Comparison of ENCODE assay signal across 24 cellular contexts in the genomic region with DNA sequence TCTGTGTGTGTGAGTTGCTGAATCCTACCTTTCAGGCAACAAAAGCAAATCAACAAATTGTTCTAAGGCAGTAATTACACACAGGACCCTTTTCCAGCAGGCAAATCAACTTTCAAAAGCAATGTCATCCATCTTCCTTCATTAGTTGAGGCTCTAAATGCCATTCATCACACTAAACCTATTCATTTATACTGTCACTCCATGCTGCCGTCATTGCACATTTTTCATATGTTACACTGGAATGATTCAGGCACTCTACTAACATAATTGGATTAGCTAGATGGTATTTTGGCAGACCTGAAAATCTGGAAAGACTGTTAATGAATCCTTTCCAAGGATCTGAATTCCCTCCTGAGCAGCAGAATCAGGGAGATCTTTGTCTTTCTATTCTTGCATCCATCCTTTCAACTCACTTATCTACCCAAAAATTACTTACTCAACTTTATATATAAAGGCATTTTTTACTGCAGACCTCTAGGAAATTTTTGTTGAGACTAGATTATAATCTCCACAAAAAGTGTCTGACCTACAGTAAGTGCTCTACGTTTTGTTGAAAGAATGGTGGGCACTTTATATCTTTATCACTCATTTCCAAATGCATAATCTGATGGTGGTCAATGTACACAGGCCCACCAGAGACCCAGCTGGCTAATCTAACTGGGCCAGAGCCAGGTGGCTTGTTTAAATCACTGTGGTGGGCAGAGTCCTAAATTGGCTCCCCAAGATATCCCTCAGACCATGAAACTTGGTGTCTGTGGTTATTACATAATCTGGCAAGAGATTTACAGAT. TPM values are rescaled to one million over a fixed set of nuclear protein-coding genes. Genes with fewer than 3 reads are reported as not detected.
DNase-seq lines count a peak whose midpoint lies in the region; ATAC-seq lines count a peak whose summit lies in the region.
"Had no signal": no experiment of that assay in that cellular context is flagged by ENCODE, and none has a peak within 500 bp of the region (broad histone marks: within the 10 kb centered on the region; RNA-seq: fewer than 3 reads in every experiment).

No MANE protein-coding gene starts in this region.

- H3K9me3 ChIP-seq in GM23248 (ENCODE audit: low read depth) (no peaks in the 10 kb centered on the region), adipocyte (ENCODE audit: control insufficient read depth, low read length) (no peaks in the 10 kb centered on the region)
- H3K9me3 ChIP-seq: body of pancreas, gastrocnemius medialis, stomach had no signal

- peak overlapping the region; percentile 44 for H3K27ac Mint-ChIP-seq in activated CD4-positive, alpha-beta T cell treated with anti-CD3 and anti-CD28 coated beads for 36 hours
- H3K27ac Mint-ChIP-seq in activated CD4-positive, alpha-beta T cell treated with anti-CD3 and anti-CD28 coated beads, Interleukin-2, amount 10 ng/mL, durations not matched to agents 24 days and 14 days, result no peak overlapping the region
- H3K27ac Mint-ChIP-seq in memory B cell, result peak overlapping the region; percentile 53
- H3K27ac Mint-ChIP-seq: activated naive CD4-positive, alpha-beta T cell treated with anti-CD3 and anti-CD28 coated beads, Interleukin-2, amount 10 ng/mL, durations not matched to agents 7 days and 5 days; natural killer cell had no signal

- in situ Hi-C loops in GM23248 (cut with MboI), result no loop called here

- H3K9me3 Mint-ChIP-seq in activated CD4-positive, alpha-beta T cell treated with anti-CD3 and anti-CD28 coated beads for 36 hours (ENCODE audit: low read depth), result no peaks in the 10 kb centered on the region
- H3K9me3 Mint-ChIP-seq in activated CD4-positive, alpha-beta T cell treated with anti-CD3 and anti-CD28 coated beads, Interleukin-2, amount 10 ng/mL, durations not matched to agents 24 days and 14 days, result no peaks in the 10 kb centered on the region
- H3K9me3 Mint-ChIP-seq in memory B cell, result no peaks in the 10 kb centered on the region
- H3K9me3 Mint-ChIP-seq: activated naive CD4-positive, alpha-beta T cell treated with anti-CD3 and anti-CD28 coated beads, Interleukin-2, amount 10 ng/mL, durations not matched to agents 7 days and 5 days; natural killer cell had no signal

- CTCF ChIA-PET in activated CD4-positive, alpha-beta T cell treated with anti-CD3 and anti-CD28 coated beads for 36 hours (lab: Charles Lee), result interaction anchor here (0.7 to 1.2 kb wide), 2 partner anchors 26 to 35 kb away, joined by 3 read pairs; partner anchors contain the start of gene FAM162A

- no peak overlapping the region for H3K27ac ChIP-seq in GM23248
- H3K27ac ChIP-seq: body of pancreas, gastrocnemius medialis, parathyroid adenoma, stomach had no signal

- H3K4me3 ChIP-seq in GM23248 (no peak overlapping the region), adipocyte (ENCODE audit: low read length) (no peak overlapping the region)
- H3K4me3 ChIP-seq: body of pancreas, gastrocnemius medialis, stomach had no signal

- H3K4me2 ChIP-seq in GM23248 (ENCODE audit: unreplicated experiment), result no peak overlapping the region

- H3K4me3 Mint-ChIP-seq in activated CD4-positive, alpha-beta T cell treated with anti-CD3 and anti-CD28 coated beads for 36 hours, result no peak overlapping the region
- no peak overlapping the region for H3K4me3 Mint-ChIP-seq in activated CD4-positive, alpha-beta T cell treated with anti-CD3 and anti-CD28 coated beads, Interleukin-2, amount 10 ng/mL, durations not matched to agents 24 days and 14 days
- no peak overlapping the region for H3K4me3 Mint-ChIP-seq in memory B cell
- H3K4me3 Mint-ChIP-seq: activated naive CD4-positive, alpha-beta T cell treated with anti-CD3 and anti-CD28 coated beads, Interleukin-2, amount 10 ng/mL, durations not matched to agents 7 days and 5 days; CD14-positive monocyte; natural killer cell had no signal

- 54 to 57% methylated on average over 2 of the region's 2 CpGs for WGBS in GM23248 (ENCODE audit: low coverage in 1 of 2, low lambda C conversion rate in 2 of 2, missing lambda C conversion rate in 2 of 2), 2 experiments

- H3K36me3 ChIP-seq in GM23248 (ENCODE audit: low read depth) (peaks cover 15% of the 10 kb centered on the region; the same call in 1 of the 2 replicates), adipocyte (ENCODE audit: control insufficient read depth, insufficient read depth, low read length, severe bottlenecking) (peaks cover 29% of the 10 kb centered on the region)

- H3K9me2 ChIP-seq in GM23248 (ENCODE audit: insufficient read depth), result no peaks in the 10 kb centered on the region

- no peaks in the 10 kb centered on the region for H3K79me2 ChIP-seq in GM23248 (ENCODE audit: insufficient read depth)
- H3K79me2 ChIP-seq: parathyroid adenoma had no signal

- DNase-seq in activated CD4-positive, alpha-beta T cell treated with anti-CD3 and anti-CD28 coated beads for 36 hours, result no peak
- no peak for DNase-seq in activated CD4-positive, alpha-beta T cell treated with anti-CD3 and anti-CD28 coated beads, Interleukin-2, amount 10 ng/mL, durations not matched to agents 24 days and 14 days
- DNase-seq in GM23248 (peak; percentile 41), adipocyte (ENCODE audit: low read depth) (peak; percentile 7), memory B cell (ENCODE audit: low spot score in 2 of 2) (no peak), KG1 (lab: John Stamatoyannopoulos, UW) (no peak), SW480 (ENCODE audit: low spot score) (no peak), OCI-M2 (lab: John Stamatoyannopoulos, UW; ENCODE audit: unreplicated experiment) (no peak)
- DNase-seq: activated naive CD4-positive, alpha-beta T cell treated with anti-CD3 and anti-CD28 coated beads, Interleukin-2, amount 10 ng/mL, durations not matched to agents 7 days and 5 days; body of pancreas; cortex of kidney; DMS53; gastrocnemius medialis; mesenchymal stem cell; natural killer cell; NCI-H1694; NCI-H226; stimulated activated CD4-positive, alpha-beta T cell treated with anti-CD3 and anti-CD28 coated beads, Interleukin-2, amount 100 ng/mL, for 24 hours; stomach; SW 1271 had no signal

- H3F3A ChIP-seq in GM23248 (ENCODE audit: insufficient read depth), result no peaks in the 10 kb centered on the region

- H3K4me1 Mint-ChIP-seq in activated CD4-positive, alpha-beta T cell treated with anti-CD3 and anti-CD28 coated beads for 36 hours, result peaks cover 4% of the 10 kb centered on the region
- H3K4me1 Mint-ChIP-seq in activated CD4-positive, alpha-beta T cell treated with anti-CD3 and anti-CD28 coated beads, Interleukin-2, amount 10 ng/mL, durations not matched to agents 24 days and 14 days, result peaks cover 8% of the 10 kb centered on the region
- no peaks in the 10 kb centered on the region for H3K4me1 Mint-ChIP-seq in memory B cell
- H3K4me1 Mint-ChIP-seq: natural killer cell had no signal

- no peak for ATAC-seq in activated CD4-positive, alpha-beta T cell treated with anti-CD3 and anti-CD28 coated beads for 36 hours
- no peak for ATAC-seq in memory B cell (ENCODE audit: low read depth)
- ATAC-seq: body of pancreas, gastrocnemius medialis, HCT116, natural killer cell had no signal

- POLR2A ChIA-PET in activated CD4-positive, alpha-beta T cell treated with anti-CD3 and anti-CD28 coated beads for 36 hours (lab: Charles Lee), result no interaction called here

- H3K4me1 ChIP-seq in GM23248 (ENCODE audit: insufficient read depth) (peaks cover 9% of the 10 kb centered on the region), adipocyte (ENCODE audit: control insufficient read depth, insufficient read depth, low read length) (peaks cover 15% of the 10 kb centered on the region)
- H3K4me1 ChIP-seq: gastrocnemius medialis, stomach had no signal

- H2AFZ ChIP-seq in GM23248, result no peak overlapping the region
- H2AFZ ChIP-seq: parathyroid adenoma had no signal

- no peaks in the 10 kb centered on the region for H3K27me3 Mint-ChIP-seq in activated CD4-positive, alpha-beta T cell treated with anti-CD3 and anti-CD28 coated beads for 36 hours
- no peaks in the 10 kb centered on the region for H3K27me3 Mint-ChIP-seq in activated CD4-positive, alpha-beta T cell treated with anti-CD3 and anti-CD28 coated beads, Interleukin-2, amount 10 ng/mL, durations not matched to agents 24 days and 14 days
- H3K27me3 Mint-ChIP-seq in memory B cell, result no peaks in the 10 kb centered on the region
- H3K27me3 Mint-ChIP-seq: activated naive CD4-positive, alpha-beta T cell treated with anti-CD3 and anti-CD28 coated beads, Interleukin-2, amount 10 ng/mL, durations not matched to agents 7 days and 5 days had no signal

- H3K9ac ChIP-seq in GM23248 (no peak overlapping the region), adipocyte (ENCODE audit: low read length) (no peak overlapping the region)
- H3K9ac ChIP-seq: parathyroid adenoma had no signal

- no peaks in the 10 kb centered on the region for H4K20me1 ChIP-seq in GM23248 (ENCODE audit: insufficient read depth)

- intact Hi-C loops in activated CD4-positive, alpha-beta T cell treated with anti-CD3 and anti-CD28 coated beads for 36 hours (cut with DNase I, micrococcal nuclease), result loop anchor here in 1 of 2 experiments (2.0 kb wide), 2 partner anchors 51 to 257 kb away; no protein-coding TSS in a partner anchor
- intact Hi-C loops in activated CD4-positive, alpha-beta T cell treated with anti-CD3 and anti-CD28 coated beads, Interleukin-2, amount 10 ng/mL, durations not matched to agents 24 days and 14 days (cut with micrococcal nuclease), result no loop called here

- peaks cover 18% of the 10 kb centered on the region for H3K36me3 Mint-ChIP-seq in activated CD4-positive, alpha-beta T cell treated with anti-CD3 and anti-CD28 coated beads for 36 hours (ENCODE audit: low read depth)
- H3K36me3 Mint-ChIP-seq in activated CD4-positive, alpha-beta T cell treated with anti-CD3 and anti-CD28 coated beads, Interleukin-2, amount 10 ng/mL, durations not matched to agents 24 days and 14 days (ENCODE audit: low read depth), result peaks cover 22% of the 10 kb centered on the region
- H3K36me3 Mint-ChIP-seq in memory B cell, result peaks cover 11% of the 10 kb centered on the region

- H3K27me3 ChIP-seq in GM23248 (replicated peaks; ENCODE audit: insufficient read depth), result no peaks in the 10 kb centered on the region
- no peaks in the 10 kb centered on the region for H3K27me3 ChIP-seq in adipocyte (replicated peaks; ENCODE audit: control insufficient read depth, insufficient read depth, low read length)
- H3K27me3 ChIP-seq: body of pancreas, gastrocnemius medialis, stomach had no signal

RNA-seq across cellular contexts. Expression of gene MIX23, which starts 25.0 kb away (rescaled TPM):
- 100 to 1,000 TPM; 148 to 250 TPM for total RNA-seq in activated CD4-positive, alpha-beta T cell treated with anti-CD3 and anti-CD28 coated beads for 36 hours
- total RNA-seq in activated CD4-positive, alpha-beta T cell treated with anti-CD3 and anti-CD28 coated beads, Interleukin-2, amount 10 ng/mL, durations not matched to agents 24 days and 14 days, result 119 and 126 TPM in 2 replicates
- total RNA-seq in GM23248 (2014; rRNA removed; shearing (Covaris generic)), result 12.3 and 33.1 TPM in 2 replicates
- polyA plus RNA-seq in GM23248 (2016; fragmentation: Nextera tagmentation; extraction: Ambion mirVana), result 22.1 and 22.7 TPM in 2 replicates

RNA-seq across cellular contexts. Expression of gene FAM162A, which starts 26.0 kb away (rescaled TPM):
- 100 to 1,000 TPM; 163 to 181 TPM for total RNA-seq in activated CD4-positive, alpha-beta T cell treated with anti-CD3 and anti-CD28 coated beads for 36 hours
- 77.8 and 84.9 TPM in 2 replicates for total RNA-seq in activated CD4-positive, alpha-beta T cell treated with anti-CD3 and anti-CD28 coated beads, Interleukin-2, amount 10 ng/mL, durations not matched to agents 24 days and 14 days
- total RNA-seq in GM23248 (2014; rRNA removed; shearing (Covaris generic)), result 8.0 and 25.2 TPM in 2 replicates
- polyA plus RNA-seq in GM23248 (2016; fragmentation: Nextera tagmentation; extraction: Ambion mirVana), result 101 TPM in 2 replicates

RNA-seq across cellular contexts. Expression of gene CSTA, which starts 33.0 kb away (rescaled TPM):
- total RNA-seq in activated CD4-positive, alpha-beta T cell treated with anti-CD3 and anti-CD28 coated beads for 36 hours, result not detected
- not detected in 2 replicates for total RNA-seq in activated CD4-positive, alpha-beta T cell treated with anti-CD3 and anti-CD28 coated beads, Interleukin-2, amount 10 ng/mL, durations not matched to agents 24 days and 14 days
- 1.8 and 2.0 TPM in 2 replicates for total RNA-seq in GM23248 (2014; rRNA removed; shearing (Covaris generic))
- 5.3 and 5.8 TPM in 2 replicates for polyA plus RNA-seq in GM23248 (2016; fragmentation: Nextera tagmentation; extraction: Ambion mirVana)
- total RNA-seq: kidney epithelial cell had no signal

RNA-seq across cellular contexts. Expression of gene WDR5B, which starts 57.8 kb away (rescaled TPM):
- total RNA-seq in activated CD4-positive, alpha-beta T cell treated with anti-CD3 and anti-CD28 coated beads for 36 hours, result 1 to 10 TPM; 2.6 to 2.8 TPM
- total RNA-seq in activated CD4-positive, alpha-beta T cell treated with anti-CD3 and anti-CD28 coated beads, Interleukin-2, amount 10 ng/mL, durations not matched to agents 24 days and 14 days, result 4.8 and 4.9 TPM in 2 replicates
- 5.4 and 5.6 TPM in 2 replicates for total RNA-seq in GM23248 (2014; rRNA removed; shearing (Covaris generic))
- polyA plus RNA-seq in GM23248 (2016; fragmentation: Nextera tagmentation; extraction: Ambion mirVana), result 3.7 TPM in 2 replicates

Comparison
In these comparisons a context has a peak if more than half of its experiments do, and no peak if none do; other contexts are left out.
1. DNase-seq: peak in GM23248 (single experiment) and adipocyte (single experiment); none in activated CD4-positive, alpha-beta T cell treated with anti-CD3 and anti-CD28 coated beads for 36 hours (single experiment), activated CD4-positive, alpha-beta T cell treated with anti-CD3 and anti-CD28 coated beads, Interleukin-2, amount 10 ng/mL, durations not matched to agents 24 days and 14 days (single experiment), memory B cell (0 of 2), KG1 (single experiment), SW480 (single experiment) and OCI-M2 (single experiment).